1 cellular context compared by ENCODE assay signal in genomic region chr13:102443234-102443633, GRCh38.
TF ChIP-seq lines count a peak whose summit lies in the region.

No MANE protein-coding gene starts in this region.

TF ChIP-seq in H1, 55 proteins besides CTCF, POLR2A, EP300 and RAD21:
- TF ChIP-seq JUN (IDR thresholded peaks at IDR 0.05; ENCODE audit: low read depth, low read length) (no peak), RXRA (IDR thresholded peaks at IDR 0.05; ENCODE audit: insufficient read depth, low read depth, low read length) (no peak), NRF1 (IDR thresholded peaks at IDR 0.05; ENCODE audit: low read depth, low read length) (no peak), KDM4A (IDR thresholded peaks at IDR 0.05; ENCODE audit: low read depth, low read length, severe bottlenecking) (no peak), CBX5 (IDR thresholded peaks at IDR 0.05; ENCODE audit: low read depth, low read length) (no peak), POU5F1 (IDR thresholded peaks at IDR 0.05; ENCODE audit: low read depth, low read length) (no peak)
